Comparison of ENCODE assay signal across 23 cellular contexts in genomic region chr22:48382197-48382596, GRCh38.
A peak's percentile ranks its signal among the peaks of the same experiment; 100 is the strongest.
DNase-seq lines count a peak whose midpoint lies in the region; ATAC-seq and TF ChIP-seq lines count a peak whose summit lies in the region.
"Had no signal": no experiment of that assay in that cellular context is flagged by ENCODE, and none has a peak within 500 bp of the region (broad histone marks: within the 10 kb centered on the region; RNA-seq: fewer than 3 reads in every experiment).

No MANE protein-coding gene starts in this region.

- no peak for ATAC-seq in natural killer cell treated with Interleukin-12 subunit alpha and Interleukin-12 subunit beta and Interleukin-15 and Interleukin-18, amount 100 ng/mL, for 72 hours
- ATAC-seq in natural killer cell (no peak), upper lobe of right lung (no peak), GM19452 (IDR thresholded peaks at IDR 0.05; ENCODE audit: unreplicated experiment) (no peak)
- ATAC-seq: A549, Panc1 had no signal

- no peaks in the 10 kb centered on the region for H3K36me3 ChIP-seq in upper lobe of right lung
- H3K36me3 ChIP-seq: BLaER1 treated with 17β-estradiol and CSF1 and Interleukin-3, amounts not matched to agents 10 nM and 100 nM had no signal

- peaks cover 5% of the 10 kb centered on the region for H3K27me3 ChIP-seq in upper lobe of right lung
- H3K27me3 ChIP-seq: BLaER1 treated with 17β-estradiol and CSF1 and Interleukin-3, amounts not matched to agents 10 nM and 100 nM had no signal

- no peaks in the 10 kb centered on the region for H3K4me1 ChIP-seq in upper lobe of right lung
- H3K4me1 ChIP-seq: A549 had no signal

- H3K4me1 Mint-ChIP-seq in natural killer cell treated with Interleukin-12 subunit alpha and Interleukin-12 subunit beta and Interleukin-15 and Interleukin-18, amount 100 ng/mL, for 72 hours (ENCODE audit: low read depth in 2 of 2), result no peaks in the 10 kb centered on the region
- no peaks in the 10 kb centered on the region for H3K4me1 Mint-ChIP-seq in natural killer cell
- H3K4me1 Mint-ChIP-seq: CD4-positive, alpha-beta memory T cell had no signal

- peak; percentile 54 for DNase-seq in natural killer cell treated with Interleukin-12 subunit alpha and Interleukin-12 subunit beta and Interleukin-15 and Interleukin-18, amount 100 ng/mL, for 72 hours (ENCODE audit: low spot score)
- DNase-seq in natural killer cell (no peak), islet precursor cell (peak; percentile 26), posterior vena cava (ENCODE audit: low spot score) (peak; percentile 46), upper lobe of right lung (peak; percentile 46), GDM1 (lab: John Stamatoyannopoulos, UW) (no peak), NOMO-1 treated with DMSO at 0.1 percent for 48 hours (lab: John Stamatoyannopoulos, UW; ENCODE audit: unreplicated experiment) (no peak)
- DNase-seq: AML-193; CD4-positive, alpha-beta memory T cell; COR-L47; MM.1S; NCI-H2029; NCI-H446; NCI-H524 treated with DMSO at 0.1 percent for 48 hours; SIG-M5 had no signal

- H3K27ac Mint-ChIP-seq in natural killer cell treated with Interleukin-12 subunit alpha and Interleukin-12 subunit beta and Interleukin-15 and Interleukin-18, amount 100 ng/mL, for 72 hours, result no peak overlapping the region
- no peak overlapping the region for H3K27ac Mint-ChIP-seq in natural killer cell
- H3K27ac Mint-ChIP-seq: CD4-positive, alpha-beta memory T cell had no signal

- intact Hi-C loops in natural killer cell (cut with micrococcal nuclease) (no loop called here), posterior vena cava (cut with DNase I) (no loop called here), upper lobe of right lung (cut with DNase I) (no loop called here)

- no peak overlapping the region for H3K27ac ChIP-seq in upper lobe of right lung
- H3K27ac ChIP-seq: BLaER1 treated with 17β-estradiol and CSF1 and Interleukin-3, amounts not matched to agents 10 nM and 100 nM; HL-60; KMS-11; SK-N-MC had no signal

- H3K27me3 Mint-ChIP-seq in natural killer cell treated with Interleukin-12 subunit alpha and Interleukin-12 subunit beta and Interleukin-15 and Interleukin-18, amount 100 ng/mL, for 72 hours, result peaks cover 8 to 11% of the 10 kb centered on the region in 2 donors
- peaks cover 0 to 12% of the 10 kb centered on the region in 2 donors for H3K27me3 Mint-ChIP-seq in natural killer cell (ENCODE audit: low read depth in 2 of 2)
- H3K27me3 Mint-ChIP-seq: IgD-negative memory B cell had no signal

- H3K9me3 Mint-ChIP-seq in natural killer cell treated with Interleukin-12 subunit alpha and Interleukin-12 subunit beta and Interleukin-15 and Interleukin-18, amount 100 ng/mL, for 72 hours, result peaks cover 4% of the 10 kb centered on the region
- peaks cover 2 to 8% of the 10 kb centered on the region in 2 donors for H3K9me3 Mint-ChIP-seq in natural killer cell

- peaks cover 12% of the 10 kb centered on the region for H3K9me3 ChIP-seq in upper lobe of right lung

- no peak for TF ChIP-seq CTCF in natural killer cell (IDR thresholded peaks at IDR 0.05)
- TF ChIP-seq CTCF in upper lobe of right lung (IDR thresholded peaks at IDR 0.05), result no peak

- H3K4me3 Mint-ChIP-seq in natural killer cell treated with Interleukin-12 subunit alpha and Interleukin-12 subunit beta and Interleukin-15 and Interleukin-18, amount 100 ng/mL, for 72 hours, result no peak overlapping the region
- no peak overlapping the region for H3K4me3 Mint-ChIP-seq in natural killer cell
- H3K4me3 Mint-ChIP-seq: CD4-positive, alpha-beta memory T cell; IgD-negative memory B cell had no signal

- H3K36me3 Mint-ChIP-seq in natural killer cell treated with Interleukin-12 subunit alpha and Interleukin-12 subunit beta and Interleukin-15 and Interleukin-18, amount 100 ng/mL, for 72 hours, result peaks cover 22% of the 10 kb centered on the region
- peaks cover 18% of the 10 kb centered on the region for H3K36me3 Mint-ChIP-seq in natural killer cell
- H3K36me3 Mint-ChIP-seq: CD4-positive, alpha-beta memory T cell had no signal

- no peak overlapping the region for H3K4me3 ChIP-seq in upper lobe of right lung
- H3K4me3 ChIP-seq: A549; BLaER1 treated with 17β-estradiol and CSF1 and Interleukin-3, amounts not matched to agents 10 nM and 100 nM; SK-N-MC had no signal

Comparison
In these comparisons a context has a peak if more than half of its experiments do, and no peak if none do; other contexts are left out.
1. DNase-seq: peak in natural killer cell treated with Interleukin-12 subunit alpha and Interleukin-12 subunit beta and Interleukin-15 and Interleukin-18, amount 100 ng/mL, for 72 hours (single experiment), islet precursor cell (single experiment), posterior vena cava (single experiment) and upper lobe of right lung (single experiment); none in natural killer cell (single experiment), GDM1 (single experiment) and NOMO-1 treated with DMSO at 0.1 percent for 48 hours (single experiment).